ENCODE assay signal across 8 cellular contexts in the genomic region with DNA sequence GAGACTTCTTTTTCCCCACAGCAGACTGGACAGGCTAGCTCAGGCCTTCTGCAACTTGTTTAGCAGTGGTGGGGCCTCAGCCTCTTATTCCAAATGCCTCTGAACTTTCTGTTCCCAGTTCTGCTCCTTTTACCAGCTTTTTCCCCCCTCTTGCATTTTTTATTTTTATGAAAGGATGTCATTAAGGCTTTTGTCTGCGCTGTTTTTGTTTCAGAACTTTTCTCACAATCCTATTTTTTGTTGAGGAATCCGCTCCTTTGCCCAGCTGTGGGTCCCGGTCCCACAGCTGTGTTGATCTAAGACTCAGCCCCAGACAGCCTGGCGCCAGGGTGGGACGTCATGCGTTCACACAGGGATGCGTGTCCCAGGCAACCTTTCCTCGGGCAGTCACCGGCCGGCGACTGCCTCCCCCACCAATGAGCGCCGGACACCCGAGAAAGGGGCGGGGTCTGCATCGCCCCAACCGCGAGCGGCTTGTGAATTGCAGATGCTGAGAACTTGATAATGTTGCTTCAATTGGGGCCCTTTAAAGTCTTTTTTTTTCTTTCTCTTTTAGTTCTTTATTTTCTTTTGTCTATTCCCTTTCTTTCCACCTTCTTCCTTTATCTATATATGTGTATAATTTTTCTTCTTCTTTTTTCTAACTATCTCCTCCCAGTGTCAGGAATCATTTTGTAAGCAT. TPM values are rescaled to one million over a fixed set of nuclear protein-coding genes. Genes with fewer than 3 reads are reported as not detected.
DNase-seq lines count a peak whose midpoint lies in the region; ATAC-seq and TF ChIP-seq lines count a peak whose summit lies in the region.

No MANE protein-coding gene starts in this region.

- intact Hi-C loops in left colon (cut with DNase I, micrococcal nuclease), result no loop called here

- H3K4me3 ChIP-seq in MG63 (peak overlapping the region; percentile 19; the same call in 1 of the 2 replicates), coronary artery (peak overlapping the region; percentile 84)

- H3K27me3 ChIP-seq in MG63, result no peaks in the 10 kb centered on the region

- H3K36me3 ChIP-seq in MG63, result peaks cover 20% of the 10 kb centered on the region

- peak overlapping the region; percentile 83 for H3K27ac ChIP-seq in RWPE1
- peak overlapping the region; percentile 94 to 95 for H3K27ac ChIP-seq in coronary artery

- POLR2A ChIA-PET in RWPE1 (lab: Yijun Ruan, JAX; ENCODE audit: low non-redundant PET), result no interaction called here

- no peak for TF ChIP-seq CTCF in RWPE1 (conservative IDR thresholded peaks at IDR 0.05; ENCODE audit: low read depth)
- TF ChIP-seq CTCF in coronary artery (IDR thresholded peaks at IDR 0.05), result no peak

- CTCF ChIA-PET in RWPE1 (lab: Yijun Ruan, JAX), result interaction anchor here (0.8 to 1.2 kb wide), 2 partner anchors 73 to 75 kb away, joined by 3 to 7 read pairs; no protein-coding TSS in a partner anchor

- peak; percentile 100 for DNase-seq in Daoy (ENCODE audit: low read depth)
- peak; percentile 99 for DNase-seq in MG63
- peak; percentile 84 for DNase-seq in RWPE1 (ENCODE audit: low spot score)
- peak; percentile 99 for DNase-seq in coronary artery (ENCODE audit: low spot score)
- peak; percentile 93 to 97 for DNase-seq in left colon
- DNase-seq in smooth muscle cell of the brain vasculature (ENCODE audit: low read depth, low spot score), result peak; percentile 98

- ATAC-seq in left colon (peak; percentile 55), GM21526 (IDR thresholded peaks at IDR 0.05; ENCODE audit: low FRiP score, unreplicated experiment) (no peak), HG02885 (IDR thresholded peaks at IDR 0.05; ENCODE audit: poor library complexity, unreplicated experiment) (no peak)

- H3K9me3 ChIP-seq in MG63, result no peaks in the 10 kb centered on the region

RNA-seq across cellular contexts. Expression of a gene that starts 3.0 kb away (rescaled TPM):
- total RNA-seq in Daoy (2014; rRNA removed; shearing (Covaris generic)), result 372 and 550 TPM in 2 replicates
- total RNA-seq in MG63 (2014; rRNA removed; shearing (Covaris generic); ENCODE audit: low replicate concordance), result 190 and 463 TPM in 2 replicates
- total RNA-seq in left colon, result 100 to 1,000 TPM; 131 to 223 TPM

RNA-seq across cellular contexts. Expression of a gene that starts 31.2 kb away (rescaled TPM):
- total RNA-seq in Daoy (2014; rRNA removed; shearing (Covaris generic)), result 9.9 and 37.1 TPM in 2 replicates
- total RNA-seq in MG63 (2014; rRNA removed; shearing (Covaris generic); ENCODE audit: low replicate concordance), result 4.3 and 6.9 TPM in 2 replicates
- total RNA-seq in left colon, result 10 to 100 TPM; 10.9 to 12.1 TPM
